12 cellular contexts compared by ENCODE assay signal in the genomic region with DNA sequence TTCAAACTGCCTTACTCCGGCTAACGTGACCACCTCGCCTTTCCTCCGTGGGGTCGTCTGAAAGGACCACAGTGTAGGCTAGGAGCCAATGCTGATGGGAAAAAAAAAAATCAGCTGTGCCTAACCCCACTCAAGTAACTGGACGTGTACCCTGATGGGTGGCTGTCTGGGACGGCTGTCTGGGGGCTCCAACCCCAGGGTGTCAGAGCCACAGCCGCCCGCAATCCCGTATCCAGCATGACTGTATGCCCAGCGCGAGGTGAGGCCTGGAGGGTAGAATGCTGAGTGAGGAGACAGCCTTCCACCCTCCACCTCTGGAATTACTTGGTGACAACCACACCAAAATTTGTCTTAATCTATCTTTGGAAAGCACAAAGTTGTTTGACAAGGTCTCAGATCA. TPM values are rescaled to one million over a fixed set of nuclear protein-coding genes. Genes with fewer than 3 reads are reported as not detected.
A peak's percentile ranks its signal among the peaks of the same experiment; 100 is the strongest.
DNase-seq lines count a peak whose midpoint lies in the region; ATAC-seq, FAIRE-seq and TF ChIP-seq lines count a peak whose summit lies in the region.
"Had no signal": no experiment of that assay in that cellular context is flagged by ENCODE, and none has a peak within 500 bp of the region (broad histone marks: within the 10 kb centered on the region; RNA-seq: fewer than 3 reads in every experiment).

No MANE protein-coding gene starts in this region.

- H3K36me3 ChIP-seq in DND-41 (ENCODE audit: insufficient read depth, low read length) (peaks cover 69% of the 10 kb centered on the region), adipocyte (ENCODE audit: control insufficient read depth, insufficient read depth, low read length, severe bottlenecking) (peaks cover 42% of the 10 kb centered on the region), MM.1S (replicated peaks; ENCODE audit: insufficient read depth, low read length) (peaks cover 4% of the 10 kb centered on the region)

- no peak for FAIRE-seq in A549 (lab: Jason Lieb, UNC)
- FAIRE-seq: endometrium had no signal

- H3K9me3 Mint-ChIP-seq in naive thymus-derived CD8-positive, alpha-beta T cell = no peaks in the 10 kb centered on the region

- peak overlapping the region; percentile 47 to 99 (median 94) for H3K4me3 Mint-ChIP-seq in naive thymus-derived CD8-positive, alpha-beta T cell

- peaks cover 69% of the 10 kb centered on the region for H4K20me1 ChIP-seq in DND-41 (ENCODE audit: insufficient read depth, low read length)
- peaks cover 36% of the 10 kb centered on the region for H4K20me1 ChIP-seq in MM.1S (ENCODE audit: insufficient read depth, low read length)

- H3K9me3 ChIP-seq in A549 = no peaks in the 10 kb centered on the region
- no peaks in the 10 kb centered on the region for H3K9me3 ChIP-seq in DND-41 (ENCODE audit: insufficient read depth, low read length, severe bottlenecking)
- H3K9me3 ChIP-seq in adipocyte (ENCODE audit: control insufficient read depth, low read length) = no peaks in the 10 kb centered on the region
- H3K9me3 ChIP-seq in MM.1S (replicated peaks; ENCODE audit: insufficient read depth, low read length) = no peaks in the 10 kb centered on the region
- H3K9me3 ChIP-seq: mucosa of descending colon had no signal

- H3K9ac ChIP-seq in DND-41 (ENCODE audit: low read depth, low read length) (no peak overlapping the region; the same call in 1 of the 2 replicates), adipocyte (ENCODE audit: low read length) (no peak overlapping the region), MM.1S (ENCODE audit: low read length) (no peak overlapping the region)

- no peak for TF ChIP-seq POLR2A in A549 (IDR thresholded peaks at IDR 0.05; ENCODE audit: low read length)
- no peak for TF ChIP-seq POLR2A in erythroblast (IDR thresholded peaks at IDR 0.05; ENCODE audit: low read length)

- DNase-seq in A549 (ENCODE audit: low read depth in 1 of 2, low spot score in 1 of 2) = no peak
- DNase-seq in DND-41 = no peak
- no peak for DNase-seq in adipocyte (ENCODE audit: low read depth)
- DNase-seq in naive thymus-derived CD8-positive, alpha-beta T cell = no peak
- DNase-seq in MM.1S = no peak
- DNase-seq in caudate nucleus (lab: John Stamatoyannopoulos, UW) = no peak
- DNase-seq in erythroblast (lab: John Stamatoyannopoulos, UW) = no peak
- no peak for DNase-seq in 8988T
- DNase-seq: NCI-H187; NK-92 treated with Interleukin-12 subunit alpha and Interleukin-12 subunit beta, amount 100 ng/mL, for 24 hours had no signal

- no peak for TF ChIP-seq RAD21 in A549 (conservative IDR thresholded peaks at IDR 0.05 in 1 of 2, IDR thresholded peaks at IDR 0.05 in 1 of 2)

- TF ChIP-seq EP300 in A549 (IDR thresholded peaks at IDR 0.05) = no peak

- peaks cover 5 to 62% (median 6%) of the 10 kb centered on the region in 3 donors for H3K36me3 Mint-ChIP-seq in naive thymus-derived CD8-positive, alpha-beta T cell

- POLR2A ChIA-PET in A549 (lab: Yijun Ruan, JAX) = interaction anchor here (4.0 kb wide), 1 partner anchor 22 kb away, joined by 36 read pairs; no protein-coding TSS in a partner anchor
- POLR2A ChIA-PET in naive thymus-derived CD8-positive, alpha-beta T cell (lab: Charles Lee) = interaction anchor here (1.9 to 6.7 kb wide), 3 partner anchors 21 to 46 kb away, joined by 5 to 50 read pairs (median 38); partner anchors contain the start of gene CD7

- H3K9me2 ChIP-seq in MM.1S (replicated peaks; ENCODE audit: insufficient read depth, low read length) = no peaks in the 10 kb centered on the region

- peak overlapping the region; percentile 52 to 94 (median 88) for H3K27ac Mint-ChIP-seq in naive thymus-derived CD8-positive, alpha-beta T cell

- H3K27ac ChIP-seq in A549 = peak overlapping the region in 1 of 2 experiments; percentile 9; a peak in 1 of 6 replicates
- 0 out of 2 replicates have a peak overlapping the region, but pooled peaks have one; percentile 11 for H3K27ac ChIP-seq in DND-41 (ENCODE audit: low read length)
- H3K27ac ChIP-seq in MM.1S (ENCODE audit: low read length) = no peak overlapping the region
- no peak overlapping the region for H3K27ac ChIP-seq in caudate nucleus (ENCODE audit: low read depth, low read length)

- CTCF ChIA-PET in A549 (lab: Yijun Ruan, JAX) = interaction anchor here (1.1 to 8.6 kb wide), 5 partner anchors 10 to 34 kb away, joined by 3 to 59 read pairs (median 6); no protein-coding TSS in a partner anchor

- H3K4me1 Mint-ChIP-seq in naive thymus-derived CD8-positive, alpha-beta T cell = peaks cover 35 to 72% (median 69%) of the 10 kb centered on the region in 4 donors

- H3K27me3 ChIP-seq in DND-41 (ENCODE audit: insufficient read depth, low read length, poor library complexity) (no peaks in the 10 kb centered on the region), adipocyte (replicated peaks; ENCODE audit: control insufficient read depth, insufficient read depth, low read length) (no peaks in the 10 kb centered on the region), MM.1S (replicated peaks; ENCODE audit: insufficient read depth, low read length) (no peaks in the 10 kb centered on the region)

- ATAC-seq in A549 (no peak), DND-41 (ENCODE audit: insufficient read depth, low read depth) (no peak)
- no peak for ATAC-seq in naive thymus-derived CD8-positive, alpha-beta T cell
- ATAC-seq: mucosa of descending colon had no signal

- WGBS in A549 (ENCODE audit: missing lambda C conversion rate) = 95% methylated on average over 12 of the region's 12 CpGs

- peaks cover 78% of the 10 kb centered on the region for H3K79me2 ChIP-seq in DND-41 (ENCODE audit: insufficient read depth, low read length)
- H3K79me2 ChIP-seq in MM.1S (ENCODE audit: low read length) = peaks cover 79% of the 10 kb centered on the region

- no peaks in the 10 kb centered on the region for H3F3A ChIP-seq in MM.1S (ENCODE audit: insufficient read depth, low read length)

- H3K4me3 ChIP-seq in A549 (no peak overlapping the region), DND-41 (ENCODE audit: low read depth in 1 of 2, low read length in 2 of 2) (no peak overlapping the region), adipocyte (ENCODE audit: low read length) (peak overlapping the region; percentile 6), MM.1S (ENCODE audit: low read length) (no peak overlapping the region)
- H3K4me3 ChIP-seq: mucosa of descending colon had no signal

- no peak overlapping the region for H2AFZ ChIP-seq in DND-41 (ENCODE audit: low read depth, low read length)
- no peak overlapping the region for H2AFZ ChIP-seq in MM.1S (ENCODE audit: low read length)

- H3K4me1 ChIP-seq in A549 (peaks cover 72% of the 10 kb centered on the region), DND-41 (ENCODE audit: insufficient read depth, low read length) (peaks cover 53% of the 10 kb centered on the region), adipocyte (ENCODE audit: control insufficient read depth, insufficient read depth, low read length) (peaks cover 50% of the 10 kb centered on the region), MM.1S (ENCODE audit: low read length) (peaks cover 13% of the 10 kb centered on the region)

- H3K27me3 Mint-ChIP-seq in naive thymus-derived CD8-positive, alpha-beta T cell = no peaks in the 10 kb centered on the region

- H3K4me2 ChIP-seq in A549 (peak overlapping the region; percentile 88; the same call in 2 of the 3 replicates), DND-41 (ENCODE audit: insufficient read depth, low read length) (peak overlapping the region; percentile 98; the same call in 1 of the 2 replicates), MM.1S (ENCODE audit: low read depth, low read length) (no peak overlapping the region)

- TF ChIP-seq CTCF in A549 (IDR thresholded peaks at IDR 0.05) (no peak), DND-41 (IDR thresholded peaks at IDR 0.05; ENCODE audit: borderline replicate concordance, extremely low read depth, low read length, poor library complexity, severe bottlenecking) (no peak), MM.1S (IDR thresholded peaks at IDR 0.05; ENCODE audit: low read length) (no peak)

TF ChIP-seq in A549, 52 proteins besides CTCF, POLR2A, EP300 and RAD21 (continues in another document):
- TF ChIP-seq NR3C1 (IDR thresholded peaks at IDR 0.05) (no peak), CHD2 (IDR thresholded peaks at IDR 0.05; ENCODE audit: low read length, partially characterized antibody) (no peak)

RNA-seq across cellular contexts. Expression of gene CSNK1D, which starts 2.8 kb away (rescaled TPM):
- polyA plus RNA-seq in A549 (2011; rRNA removed) = 130 and 139 TPM in 2 replicates
- polyA plus RNA-seq in A549 (2012; cell fraction: cytosol; rRNA removed) = 182 and 192 TPM in 2 replicates
- 734 and 786 TPM in 2 replicates for polyA plus RNA-seq in A549 (2012; cell fraction: nucleus; rRNA removed)
- 151 to 173 TPM (median 163 TPM) in 3 replicates for polyA plus RNA-seq in A549 (2017; fragmentation: RNase III; extraction: RNeasy Plus Mini Kit Qiagen cat#74134 plus additional on column Dnase treatment)
- polyA minus RNA-seq in A549 (2011; rRNA and poly(A)+ RNA removed) = 105 and 128 TPM in 2 replicates
- total RNA-seq in naive thymus-derived CD8-positive, alpha-beta T cell = 100 to 1,000 TPM; 184 to 201 TPM
- 10 to 100 TPM; 47.6 to 72.1 (median 48.6) TPM for polyA plus RNA-seq in naive thymus-derived CD8-positive, alpha-beta T cell

RNA-seq across cellular contexts. Expression of gene SLC16A3, which starts 41.8 kb away (rescaled TPM):
- polyA plus RNA-seq in A549 (2011; rRNA removed) (28.6 and 40.0 TPM in 2 replicates), A549 (2017; fragmentation: RNase III; extraction: RNeasy Plus Mini Kit Qiagen cat#74134 plus additional on column Dnase treatment) (77.9 to 97.7 TPM (median 90.9 TPM) in 3 replicates)
- polyA plus RNA-seq in A549 (2012; cell fraction: cytosol; rRNA removed) = 53.6 and 113 TPM in 2 replicates
- polyA plus RNA-seq in A549 (2012; cell fraction: nucleus; rRNA removed) = 108 and 156 TPM in 2 replicates
- 31.5 TPM in 2 replicates for polyA minus RNA-seq in A549 (2011; rRNA and poly(A)+ RNA removed)
- 10 to 100 TPM; 10.1 to 11.6 TPM for total RNA-seq in naive thymus-derived CD8-positive, alpha-beta T cell
- 1 to 10 TPM in 2 of 3 donors, under 1 TPM in 1; 0.91 to 1.5 (median 1.0) TPM for polyA plus RNA-seq in naive thymus-derived CD8-positive, alpha-beta T cell

RNA-seq across cellular contexts. Expression of gene CD7, which starts 46.8 kb away (rescaled TPM):
- polyA plus RNA-seq in A549 (2011; rRNA removed) = not detected in 2 replicates
- not detected in 2 replicates for polyA plus RNA-seq in A549 (2012; cell fraction: cytosol; rRNA removed)
- 0.07 TPM in 1 of 2 replicates, not detected in the other for polyA plus RNA-seq in A549 (2012; cell fraction: nucleus; rRNA removed)
- polyA plus RNA-seq in A549 (2017; fragmentation: RNase III; extraction: RNeasy Plus Mini Kit Qiagen cat#74134 plus additional on column Dnase treatment) = not detected in 3 replicates
- not detected in 2 replicates for polyA minus RNA-seq in A549 (2011; rRNA and poly(A)+ RNA removed)
- total RNA-seq in naive thymus-derived CD8-positive, alpha-beta T cell = 10 to 100 TPM; 66.9 to 67.8 TPM
- polyA plus RNA-seq in naive thymus-derived CD8-positive, alpha-beta T cell = 100 to 1,000 TPM; 166 to 233 (median 205) TPM

RNA-seq across cellular contexts. Expression of gene CCDC57, which starts 58.0 kb away (rescaled TPM):
- 16.6 and 18.5 TPM in 2 replicates for polyA plus RNA-seq in A549 (2011; rRNA removed)
- polyA plus RNA-seq in A549 (2012; cell fraction: cytosol; rRNA removed) = 24.3 and 29.0 TPM in 2 replicates
- polyA plus RNA-seq in A549 (2012; cell fraction: nucleus; rRNA removed) = 200 and 241 TPM in 2 replicates
- 18.2 to 22.1 TPM (median 18.9 TPM) in 3 replicates for polyA plus RNA-seq in A549 (2017; fragmentation: RNase III; extraction: RNeasy Plus Mini Kit Qiagen cat#74134 plus additional on column Dnase treatment)
- 22.3 and 26.3 TPM in 2 replicates for polyA minus RNA-seq in A549 (2011; rRNA and poly(A)+ RNA removed)
- 10 to 100 TPM; 72.9 to 80.0 TPM for total RNA-seq in naive thymus-derived CD8-positive, alpha-beta T cell
- 10 to 100 TPM; 39.6 to 53.5 (median 42.4) TPM for polyA plus RNA-seq in naive thymus-derived CD8-positive, alpha-beta T cell

Comparison
In these comparisons a context has a peak if more than half of its experiments do, and no peak if none do; other contexts are left out.
1. RNA of gene SLC16A3, which starts 41.8 kb away (polyA plus RNA-seq): 28.6 to 156 TPM in A549; 0.91 to 1.5 TPM in naive thymus-derived CD8-positive, alpha-beta T cell; every median in the first group is over 10 times any median in the second.
2. RNA of gene CD7, which starts 46.8 kb away (polyA plus RNA-seq): 166 to 233 TPM in naive thymus-derived CD8-positive, alpha-beta T cell; 0.07 TPM in A549; every median in the first group is over 100 times any median in the second.